ENCODE assay signal across 18 cellular contexts in genomic region chr14:91029451-91030217, GRCh38. TPM values are rescaled to one million over a fixed set of nuclear protein-coding genes. Genes with fewer than 3 reads are reported as not detected.
DNase-seq lines count a peak whose midpoint lies in the region; ATAC-seq and TF ChIP-seq lines count a peak whose summit lies in the region.
"Had no signal": no experiment of that assay in that cellular context is flagged by ENCODE, and none has a peak within 500 bp of the region (broad histone marks: within the 10 kb centered on the region; RNA-seq: fewer than 3 reads in every experiment).

No MANE protein-coding gene starts in this region.

- H3K4me1 Mint-ChIP-seq in activated CD4-positive, alpha-beta T cell treated with anti-CD3 and anti-CD28 coated beads, Interleukin-2, amount 10 ng/mL, durations not matched to agents 24 days and 14 days, result peaks cover 50% of the 10 kb centered on the region
- peaks cover 48% of the 10 kb centered on the region for H3K4me1 Mint-ChIP-seq in activated naive CD8-positive, alpha-beta T cell treated with anti-CD3 and anti-CD28 coated beads, Interleukin-2, amount 10 ng/mL, durations not matched to agents 7 days and 5 days

- DNase-seq in activated CD4-positive, alpha-beta T cell treated with anti-CD3 and anti-CD28 coated beads, Interleukin-2, amount 10 ng/mL, durations not matched to agents 24 days and 14 days, result no peak
- no peak for DNase-seq in activated CD4-positive, alpha-beta T cell treated with anti-CD3 and anti-CD28 coated beads for 48 hours
- no peak for DNase-seq in activated naive CD8-positive, alpha-beta T cell treated with anti-CD3 and anti-CD28 coated beads, Interleukin-2, amount 10 ng/mL, durations not matched to agents 7 days and 5 days
- DNase-seq in sigmoid colon, result no peak
- DNase-seq in NCI-H524 treated with DMSO at 0.1 percent for 48 hours (lab: John Stamatoyannopoulos, UW), result no peak
- no peak for DNase-seq in body of pancreas
- DNase-seq in stomach, result no peak
- DNase-seq: activated naive CD4-positive, alpha-beta T cell treated with Interleukin-2 at 50 U/mL for 16 hours; effector CD8-positive, alpha-beta T cell; foreskin fibroblast; NCI-H2029; NCI-H526 treated with DMSO at 0.1 percent for 48 hours; nephron progenitor cell; stimulated activated CD4-positive, alpha-beta T cell treated with anti-CD3 and anti-CD28 coated beads, Interleukin-2, amount 100 ng/mL, for 24 hours; stimulated activated CD8-positive, alpha-beta memory T cell treated with anti-CD3 and anti-CD28 coated beads, Interleukin-4, amount 100 ng/mL, for 48 hours had no signal

- no peak overlapping the region for H3K4me3 ChIP-seq in Loucy (ENCODE audit: low read length, poor library complexity, severe bottlenecking)
- no peak overlapping the region for H3K4me3 ChIP-seq in sigmoid colon
- no peak overlapping the region for H3K4me3 ChIP-seq in body of pancreas
- H3K4me3 ChIP-seq in stomach, result no peak overlapping the region
- H3K4me3 ChIP-seq: right atrium auricular region had no signal

- H3K27me3 Mint-ChIP-seq in activated CD4-positive, alpha-beta T cell treated with anti-CD3 and anti-CD28 coated beads, Interleukin-2, amount 10 ng/mL, durations not matched to agents 24 days and 14 days, result peaks cover 2% of the 10 kb centered on the region
- no peaks in the 10 kb centered on the region for H3K27me3 Mint-ChIP-seq in activated naive CD8-positive, alpha-beta T cell treated with anti-CD3 and anti-CD28 coated beads, Interleukin-2, amount 10 ng/mL, durations not matched to agents 7 days and 5 days

- peaks cover 24% of the 10 kb centered on the region for H3K36me3 Mint-ChIP-seq in activated CD4-positive, alpha-beta T cell treated with anti-CD3 and anti-CD28 coated beads, Interleukin-2, amount 10 ng/mL, durations not matched to agents 24 days and 14 days (ENCODE audit: low read depth)
- H3K36me3 Mint-ChIP-seq in activated naive CD8-positive, alpha-beta T cell treated with anti-CD3 and anti-CD28 coated beads, Interleukin-2, amount 10 ng/mL, durations not matched to agents 7 days and 5 days, result peaks cover 46% of the 10 kb centered on the region

- no peak for TF ChIP-seq POLR2A in sigmoid colon (IDR thresholded peaks at IDR 0.05)
- TF ChIP-seq POLR2A in body of pancreas (IDR thresholded peaks at IDR 0.05), result no peak
- TF ChIP-seq POLR2A in stomach (IDR thresholded peaks at IDR 0.05), result no peak

- no peak overlapping the region for H3K9ac ChIP-seq in Loucy (ENCODE audit: low read depth, low read length, poor library complexity, severe bottlenecking)

- H3K36me3 ChIP-seq in Loucy (ENCODE audit: insufficient read depth, low read length) (no peaks in the 10 kb centered on the region), sigmoid colon (no peaks in the 10 kb centered on the region), body of pancreas (replicated peaks in 1 of 2; ENCODE audit: insufficient read depth in 1 of 2, low read depth in 2 of 2) (no peaks in the 10 kb centered on the region), stomach (peaks cover 0 to 4% (median 0%) of the 10 kb centered on the region in 4 donors)
- H3K36me3 ChIP-seq: right atrium auricular region had no signal

- no peaks in the 10 kb centered on the region for H3F3A ChIP-seq in Loucy (ENCODE audit: low read depth)

- no peak overlapping the region for H2AFZ ChIP-seq in Loucy (ENCODE audit: low read length)

- H3K9me3 ChIP-seq in Loucy (ENCODE audit: insufficient read depth, low read depth, low read length) (no peaks in the 10 kb centered on the region), sigmoid colon (no peaks in the 10 kb centered on the region), body of pancreas (no peaks in the 10 kb centered on the region), stomach (no peaks in the 10 kb centered on the region)
- H3K9me3 ChIP-seq: right atrium auricular region had no signal

- intact Hi-C loops in activated CD4-positive, alpha-beta T cell treated with anti-CD3 and anti-CD28 coated beads, Interleukin-2, amount 10 ng/mL, durations not matched to agents 24 days and 14 days (cut with micrococcal nuclease), result no loop called here
- intact Hi-C loops in sigmoid colon (cut with DNase I), result no loop called here
- intact Hi-C loops in body of pancreas (cut with DNase I), result no loop called here
- intact Hi-C loops in stomach (cut with DNase I; ENCODE audit: low total_unique reads), result no loop called here

- no peaks in the 10 kb centered on the region for H3K9me2 ChIP-seq in Loucy (replicated peaks; ENCODE audit: low read depth, low read length)

- peaks cover 98% of the 10 kb centered on the region for H3K79me2 ChIP-seq in Loucy (ENCODE audit: insufficient read depth, low read length)

- POLR2A ChIA-PET in activated naive CD8-positive, alpha-beta T cell treated with anti-CD3 and anti-CD28 coated beads, Interleukin-2, amount 10 ng/mL, durations not matched to agents 7 days and 5 days (lab: Charles Lee), result no interaction called here

- H3K4me2 ChIP-seq in Loucy (ENCODE audit: low read depth, low read length, poor library complexity, severe bottlenecking), result peak overlapping the region; percentile 30

- H3K27ac ChIP-seq in sigmoid colon (peak overlapping the region in 3 of 4 donors; percentile 12 to 70 (median 14)), body of pancreas (no peak overlapping the region), stomach (no peak overlapping the region)
- H3K27ac ChIP-seq: right atrium auricular region, RWPE1 had no signal

- TF ChIP-seq EP300 in sigmoid colon (IDR thresholded peaks at IDR 0.05) (no peak), stomach (IDR thresholded peaks at IDR 0.05) (no peak)

- peaks cover 30% of the 10 kb centered on the region for H3K4me1 ChIP-seq in Loucy (ENCODE audit: insufficient read depth, low read length, poor library complexity, severe bottlenecking)
- H3K4me1 ChIP-seq in sigmoid colon, result peaks cover 0 to 73% (median 38%) of the 10 kb centered on the region in 4 donors
- H3K4me1 ChIP-seq in body of pancreas, result no peaks in the 10 kb centered on the region
- peaks cover 6 to 48% (median 22%) of the 10 kb centered on the region in 4 donors for H3K4me1 ChIP-seq in stomach

- H3K4me3 Mint-ChIP-seq in activated CD4-positive, alpha-beta T cell treated with anti-CD3 and anti-CD28 coated beads, Interleukin-2, amount 10 ng/mL, durations not matched to agents 24 days and 14 days, result peak overlapping the region; percentile 69
- peak overlapping the region; percentile 12 for H3K4me3 Mint-ChIP-seq in activated naive CD8-positive, alpha-beta T cell treated with anti-CD3 and anti-CD28 coated beads, Interleukin-2, amount 10 ng/mL, durations not matched to agents 7 days and 5 days
- H3K4me3 Mint-ChIP-seq: nephron progenitor cell had no signal

- H4K20me1 ChIP-seq in Loucy (ENCODE audit: insufficient read depth, low read length, poor library complexity, severe bottlenecking), result peaks cover 44% of the 10 kb centered on the region

- ATAC-seq in activated naive CD8-positive, alpha-beta T cell treated with anti-CD3 and anti-CD28 coated beads, Interleukin-2, amount 10 ng/mL, durations not matched to agents 7 days and 5 days (ENCODE audit: low read depth), result no peak
- ATAC-seq in body of pancreas, result no peak

- H3K27me3 ChIP-seq in Loucy (ENCODE audit: insufficient read depth, low read length, poor library complexity, severe bottlenecking) (no peaks in the 10 kb centered on the region), sigmoid colon (no peaks in the 10 kb centered on the region), body of pancreas (no peaks in the 10 kb centered on the region), stomach (no peaks in the 10 kb centered on the region)
- H3K27me3 ChIP-seq: right atrium auricular region had no signal

- no peak for TF ChIP-seq CTCF in Loucy (conservative IDR thresholded peaks at IDR 0.05; ENCODE audit: low read length)
- TF ChIP-seq CTCF in sigmoid colon (IDR thresholded peaks at IDR 0.05), result no peak
- TF ChIP-seq CTCF in body of pancreas (IDR thresholded peaks at IDR 0.05), result no peak
- TF ChIP-seq CTCF in stomach (IDR thresholded peaks at IDR 0.05), result no peak

- peak overlapping the region; percentile 84 for H3K27ac Mint-ChIP-seq in activated CD4-positive, alpha-beta T cell treated with anti-CD3 and anti-CD28 coated beads, Interleukin-2, amount 10 ng/mL, durations not matched to agents 24 days and 14 days
- H3K27ac Mint-ChIP-seq in activated naive CD8-positive, alpha-beta T cell treated with anti-CD3 and anti-CD28 coated beads, Interleukin-2, amount 10 ng/mL, durations not matched to agents 7 days and 5 days, result peak overlapping the region; percentile 46
- H3K27ac Mint-ChIP-seq: nephron progenitor cell had no signal

- WGBS in sigmoid colon, 2 donors, result 29 to 62% methylated on average over 1 of the region's 1 CpG
- 38 to 48% methylated on average over 1 of the region's 1 CpG for WGBS in body of pancreas, 2 donors
- WGBS in stomach, 5 donors, result 32 to 68% (median 46%) methylated on average over 1 of the region's 1 CpG

- no peaks in the 10 kb centered on the region for H3K9me3 Mint-ChIP-seq in activated CD4-positive, alpha-beta T cell treated with anti-CD3 and anti-CD28 coated beads, Interleukin-2, amount 10 ng/mL, durations not matched to agents 24 days and 14 days
- no peaks in the 10 kb centered on the region for H3K9me3 Mint-ChIP-seq in activated naive CD8-positive, alpha-beta T cell treated with anti-CD3 and anti-CD28 coated beads, Interleukin-2, amount 10 ng/mL, durations not matched to agents 7 days and 5 days

RNA-seq across cellular contexts. Expression of gene RPS6KA5, which starts 30.8 kb away (rescaled TPM):
- 13.5 and 13.8 TPM in 2 replicates for total RNA-seq in activated CD4-positive, alpha-beta T cell treated with anti-CD3 and anti-CD28 coated beads, Interleukin-2, amount 10 ng/mL, durations not matched to agents 24 days and 14 days
- total RNA-seq in activated naive CD8-positive, alpha-beta T cell treated with anti-CD3 and anti-CD28 coated beads, Interleukin-2, amount 10 ng/mL, durations not matched to agents 7 days and 5 days, result 10 to 100 TPM; 45.3 to 48.1 TPM
- total RNA-seq in sigmoid colon (10 to 100 TPM; 18.2 to 36.4 (median 25.9) TPM), body of pancreas (1 to 10 TPM in 1 of 2 donors, under 1 TPM in 1; 0.66 to 2.9 TPM), stomach (10 to 100 TPM in 4 of 5 donors, 1 to 10 TPM in 1; 6.4 to 25.0 (median 16.5) TPM)
- polyA plus RNA-seq in sigmoid colon (1 to 10 TPM; 3.6 to 7.3 (median 6.2) TPM), stomach (1 to 10 TPM; 1.6 to 3.8 (median 1.9) TPM)

Comparison
In these comparisons a context has a peak if more than half of its experiments do, and no peak if none do; other contexts are left out.
1. H3K27ac ChIP-seq: peak in sigmoid colon (3 of 4); none in body of pancreas (0 of 4) and stomach (0 of 5).